In genomic region chr7:31488562-31489203, GRCh38 we compare ENCODE assay signal across 8 cellular contexts. TPM values are rescaled to one million over a fixed set of nuclear protein-coding genes. Genes with fewer than 3 reads are reported as not detected.
DNase-seq lines count a peak whose midpoint lies in the region; ATAC-seq and TF ChIP-seq lines count a peak whose summit lies in the region.

No MANE protein-coding gene starts in this region.

- intact Hi-C loops in natural killer cell (cut with micrococcal nuclease), result no loop called here

- H3K4me1 Mint-ChIP-seq in activated naive CD8-positive, alpha-beta T cell treated with anti-CD3 and anti-CD28 coated beads for 36 hours, result no peaks in the 10 kb centered on the region
- no peaks in the 10 kb centered on the region for H3K4me1 Mint-ChIP-seq in natural killer cell

- H3K27me3 Mint-ChIP-seq in activated naive CD8-positive, alpha-beta T cell treated with anti-CD3 and anti-CD28 coated beads for 36 hours, result no peaks in the 10 kb centered on the region
- H3K27me3 Mint-ChIP-seq in natural killer cell (ENCODE audit: low read depth in 2 of 2), result no peaks in the 10 kb centered on the region

- ATAC-seq in GM18868 (IDR thresholded peaks at IDR 0.05; ENCODE audit: unreplicated experiment) (peak; percentile 99), HG02973 (IDR thresholded peaks at IDR 0.05; ENCODE audit: unreplicated experiment) (peak; percentile 96), natural killer cell (no peak)

- no peaks in the 10 kb centered on the region for H3K36me3 Mint-ChIP-seq in activated naive CD8-positive, alpha-beta T cell treated with anti-CD3 and anti-CD28 coated beads for 36 hours
- H3K36me3 Mint-ChIP-seq in natural killer cell, result no peaks in the 10 kb centered on the region

- no peak for TF ChIP-seq CTCF in natural killer cell (IDR thresholded peaks at IDR 0.05)

- H3K4me3 Mint-ChIP-seq in activated naive CD8-positive, alpha-beta T cell treated with anti-CD3 and anti-CD28 coated beads for 36 hours, result no peak overlapping the region
- H3K4me3 Mint-ChIP-seq in natural killer cell, result no peak overlapping the region

- H3K9me3 Mint-ChIP-seq in activated naive CD8-positive, alpha-beta T cell treated with anti-CD3 and anti-CD28 coated beads for 36 hours, result no peaks in the 10 kb centered on the region
- H3K9me3 Mint-ChIP-seq in natural killer cell, result peaks cover 2 to 3% of the 10 kb centered on the region in 2 donors

- no peak overlapping the region for H3K27ac Mint-ChIP-seq in activated naive CD8-positive, alpha-beta T cell treated with anti-CD3 and anti-CD28 coated beads for 36 hours
- no peak overlapping the region for H3K27ac Mint-ChIP-seq in natural killer cell

- peak; percentile 83 for DNase-seq in DMS 273 (lab: John Stamatoyannopoulos, UW; ENCODE audit: unreplicated experiment)
- peak; percentile 58 for DNase-seq in NCI-H2227 (lab: John Stamatoyannopoulos, UW; ENCODE audit: unreplicated experiment)
- peak; percentile 43 for DNase-seq in activated naive CD8-positive, alpha-beta T cell treated with anti-CD3 and anti-CD28 coated beads for 36 hours
- peak; percentile 89 for DNase-seq in iPS-NIHi7 (ENCODE audit: extremely low spot score)
- DNase-seq in stimulated activated CD8-positive, alpha-beta memory T cell treated with anti-CD3 and anti-CD28 coated beads, Interleukin-7, amount 100 ng/mL, for 24 hours (ENCODE audit: low read depth), result peak; percentile 0
- DNase-seq in natural killer cell, result no peak

RNA-seq across cellular contexts. Expression of gene ITPRID1, which starts 25.2 kb away (rescaled TPM):
- not detected for total RNA-seq in activated naive CD8-positive, alpha-beta T cell treated with anti-CD3 and anti-CD28 coated beads for 36 hours
- not detected for total RNA-seq in natural killer cell

Comparison
In these comparisons a context has a peak if more than half of its experiments do, and no peak if none do; other contexts are left out.
1. ATAC-seq: peak in GM18868 (single experiment) and HG02973 (single experiment); none in natural killer cell (0 of 3).